2 cellular contexts compared by ENCODE assay signal in the genomic region with DNA sequence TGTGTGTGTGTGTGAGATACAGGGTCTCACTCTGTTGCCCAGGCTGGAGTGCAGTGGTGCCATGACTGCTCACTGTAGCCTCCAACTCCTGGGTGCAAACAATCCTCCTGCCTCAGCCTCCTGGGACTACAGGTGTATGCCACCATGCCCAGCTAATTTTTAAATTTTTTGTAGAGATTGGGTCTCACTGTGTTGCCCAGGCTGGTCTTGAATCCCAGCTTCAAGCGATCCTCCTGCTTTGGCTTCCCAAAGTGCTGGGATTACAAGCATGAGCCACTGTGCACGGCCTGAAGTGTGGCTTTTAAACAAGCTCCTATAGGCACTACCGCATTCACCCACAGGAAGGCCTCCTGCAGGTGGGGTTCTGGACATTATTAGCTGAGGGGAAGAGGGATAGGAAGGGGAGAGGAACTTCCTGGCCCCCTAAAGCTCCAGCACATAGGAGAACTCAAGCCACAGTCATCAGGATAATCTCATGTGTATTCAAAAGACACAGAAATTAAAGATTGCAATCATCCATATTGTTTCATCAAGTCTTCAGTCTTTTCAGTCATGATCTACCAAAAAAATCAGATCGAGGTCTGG.
A peak's percentile ranks its signal among the peaks of the same experiment; 100 is the strongest.
TF ChIP-seq lines count a peak whose summit lies in the region.

No MANE protein-coding gene starts in this region.

TF ChIP-seq in WTC11, 78 proteins besides CTCF, POLR2A, EP300 and RAD21:
- TF ChIP-seq ZNF121 (CRISPR knock-in tag; IDR thresholded peaks at IDR 0.05), result peak; percentile 72; the same call in 1 of the 2 replicates
- TF ChIP-seq CREB1 (CRISPR knock-in tag; IDR thresholded peaks at IDR 0.05), result no peak
TF ChIP-seq in WTC11: peak in this region for 1.

TF ChIP-seq in HepG2, 621 proteins besides CTCF, POLR2A, EP300 and RAD21:
- no peak for TF ChIP-seq ZNF138 (CRISPR knock-in tag; IDR thresholded peaks at IDR 0.05; ENCODE audit: low read depth)
- no peak for TF ChIP-seq ZNF609 (CRISPR knock-in tag; IDR thresholded peaks at IDR 0.05; ENCODE audit: borderline replicate concordance)
- no peak for TF ChIP-seq NFAT5 (CRISPR knock-in tag; IDR thresholded peaks at IDR 0.05)
- no peak for TF ChIP-seq ZBTB2 (CRISPR knock-in tag; IDR thresholded peaks at IDR 0.05; ENCODE audit: low read depth)
- no peak for TF ChIP-seq ZBED4 (CRISPR knock-in tag; IDR thresholded peaks at IDR 0.05; ENCODE audit: borderline replicate concordance)
- TF ChIP-seq, protein P1, sequence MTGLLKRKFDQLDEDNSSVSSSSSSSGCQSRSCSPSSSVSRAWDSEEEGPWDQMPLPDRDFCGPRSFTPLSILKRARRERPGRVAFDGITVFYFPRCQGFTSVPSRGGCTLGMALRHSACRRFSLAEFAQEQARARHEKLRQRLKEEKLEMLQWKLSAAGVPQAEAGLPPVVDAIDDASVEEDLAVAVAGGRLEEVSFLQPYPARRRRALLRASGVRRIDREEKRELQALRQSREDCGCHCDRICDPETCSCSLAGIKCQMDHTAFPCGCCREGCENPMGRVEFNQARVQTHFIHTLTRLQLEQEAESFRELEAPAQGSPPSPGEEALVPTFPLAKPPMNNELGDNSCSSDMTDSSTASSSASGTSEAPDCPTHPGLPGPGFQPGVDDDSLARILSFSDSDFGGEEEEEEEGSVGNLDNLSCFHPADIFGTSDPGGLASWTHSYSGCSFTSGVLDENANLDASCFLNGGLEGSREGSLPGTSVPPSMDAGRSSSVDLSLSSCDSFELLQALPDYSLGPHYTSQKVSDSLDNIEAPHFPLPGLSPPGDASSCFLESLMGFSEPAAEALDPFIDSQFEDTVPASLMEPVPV (CRISPR knock-in tag; IDR thresholded peaks at IDR 0.05), result no peak
- TF ChIP-seq ZBTB14 (CRISPR knock-in tag; IDR thresholded peaks at IDR 0.05), result no peak
- no peak for TF ChIP-seq ZNF484 (CRISPR knock-in tag; IDR thresholded peaks at IDR 0.05; ENCODE audit: borderline replicate concordance, low read depth)
- no peak for TF ChIP-seq ZNF17 (CRISPR knock-in tag; IDR thresholded peaks at IDR 0.05)
- TF ChIP-seq FIP1L1 (IDR thresholded peaks at IDR 0.05; ENCODE audit: borderline replicate concordance, insufficient read depth, low read depth, low read length), result no peak
- TF ChIP-seq ZNF709 (CRISPR knock-in tag; IDR thresholded peaks at IDR 0.05), result no peak
TF ChIP-seq in HepG2: peak in this region for 0.
